ENCODE assay signal across 9 cellular contexts in genomic region chr12:88993655-88994054, GRCh38.
DNase-seq lines count a peak whose midpoint lies in the region; ATAC-seq and TF ChIP-seq lines count a peak whose summit lies in the region.
"Had no signal": no experiment of that assay in that cellular context is flagged by ENCODE, and none has a peak within 500 bp of the region (broad histone marks: within the 10 kb centered on the region; RNA-seq: fewer than 3 reads in every experiment).

No MANE protein-coding gene starts in this region.

- no peak overlapping the region for H3K27ac Mint-ChIP-seq in stimulated activated naive CD8-positive, alpha-beta T cell treated with anti-CD3 and anti-CD28 coated beads, Interleukin-15, amount 100 ng/mL, for 72 hours

- no peaks in the 10 kb centered on the region for H3K9me3 ChIP-seq in gastrocnemius medialis
- H3K9me3 ChIP-seq: BLaER1 had no signal

- H3K4me3 Mint-ChIP-seq in stimulated activated naive CD8-positive, alpha-beta T cell treated with anti-CD3 and anti-CD28 coated beads, Interleukin-15, amount 100 ng/mL, for 72 hours: no peak overlapping the region

- intact Hi-C loops in gastrocnemius medialis (cut with DNase I; ENCODE audit: low total_unique reads): loop anchor here (10.0 kb wide), 3 partner anchors 99 to 879 kb away; partner anchors contain the start of gene KITLG

- DNase-seq in NCI-H2171 treated with DMSO at 0.1 percent for 48 hours (lab: John Stamatoyannopoulos, UW): peak; percentile 29
- no peak for DNase-seq in NCI-H2171 (lab: John Stamatoyannopoulos, UW)
- DNase-seq in LoVo (ENCODE audit: low spot score): peak; percentile 71
- DNase-seq in RWPE1 (ENCODE audit: low spot score): peak; percentile 30
- peak; percentile 75 for DNase-seq in fibroblast of the conjunctiva (ENCODE audit: low read depth)
- no peak for DNase-seq in gastrocnemius medialis
- no peak for DNase-seq in stimulated activated naive CD8-positive, alpha-beta T cell treated with anti-CD3 and anti-CD28 coated beads, Interleukin-15, amount 100 ng/mL, for 72 hours
- no peak for DNase-seq in activated CD4-positive, CD25-positive, alpha-beta regulatory T cell treated with anti-CD3 and anti-CD28 coated beads, Interleukin-2, amount 50 U/mL, for 72 hours

- no peaks in the 10 kb centered on the region for H3K9me3 Mint-ChIP-seq in stimulated activated naive CD8-positive, alpha-beta T cell treated with anti-CD3 and anti-CD28 coated beads, Interleukin-15, amount 100 ng/mL, for 72 hours

- TF ChIP-seq POLR2A in gastrocnemius medialis (IDR thresholded peaks at IDR 0.05): no peak

- H3K4me1 Mint-ChIP-seq in stimulated activated naive CD8-positive, alpha-beta T cell treated with anti-CD3 and anti-CD28 coated beads, Interleukin-15, amount 100 ng/mL, for 72 hours: no peaks in the 10 kb centered on the region

- no peaks in the 10 kb centered on the region for H3K27me3 ChIP-seq in gastrocnemius medialis
- H3K27me3 ChIP-seq: BLaER1 had no signal

- H3K27me3 Mint-ChIP-seq in stimulated activated naive CD8-positive, alpha-beta T cell treated with anti-CD3 and anti-CD28 coated beads, Interleukin-15, amount 100 ng/mL, for 72 hours: peaks cover 24% of the 10 kb centered on the region

- peak; percentile 44 to 60 for ATAC-seq in gastrocnemius medialis
- no peak for ATAC-seq in stimulated activated naive CD8-positive, alpha-beta T cell treated with anti-CD3 and anti-CD28 coated beads, Interleukin-15, amount 100 ng/mL, for 72 hours

- TF ChIP-seq CTCF in RWPE1 (conservative IDR thresholded peaks at IDR 0.05; ENCODE audit: low read depth) (peak; percentile 51), gastrocnemius medialis (IDR thresholded peaks at IDR 0.05 in 4 of 5, conservative IDR thresholded peaks at IDR 0.05 in 1 of 5) (peak in 4 of 5 experiments; percentile 45 to 62 (median 60))

- POLR2A ChIA-PET in RWPE1 (lab: Yijun Ruan, JAX; ENCODE audit: low non-redundant PET): no interaction called here

- H3K27ac ChIP-seq in RWPE1 (no peak overlapping the region), gastrocnemius medialis (no peak overlapping the region)
- H3K27ac ChIP-seq: BLaER1 had no signal

- no peak overlapping the region for H3K4me3 ChIP-seq in gastrocnemius medialis
- H3K4me3 ChIP-seq: BLaER1 had no signal

- in situ Hi-C loops in gastrocnemius medialis (cut with MboI; ENCODE audit: low sequenced_read_pairs in 4 of 4): loop anchor here in 3 of 4 donors (25.0 kb wide), 4 partner anchors 406 to 881 kb away; partner anchors contain the start of genes CEP290 (in 1 of the 3), KITLG (in 1 of the 3) and TMTC3 (in 1 of the 3)

- no peaks in the 10 kb centered on the region for H3K36me3 ChIP-seq in gastrocnemius medialis
- H3K36me3 ChIP-seq: BLaER1 had no signal

- CTCF ChIA-PET in RWPE1 (lab: Yijun Ruan, JAX): interaction anchor here (0.6 to 2.3 kb wide), 12 partner anchors 8 to 882 kb away, joined by 3 to 16 read pairs (median 4); partner anchors contain the start of gene KITLG

- H3K4me1 ChIP-seq in gastrocnemius medialis: no peaks in the 10 kb centered on the region
- H3K4me1 ChIP-seq: BLaER1 had no signal

Comparison
In these comparisons a context has a peak if more than half of its experiments do, and no peak if none do; other contexts are left out.
1. DNase-seq: peak in NCI-H2171 treated with DMSO at 0.1 percent for 48 hours (single experiment), LoVo (single experiment), RWPE1 (single experiment) and fibroblast of the conjunctiva (single experiment); none in NCI-H2171 (single experiment), gastrocnemius medialis (0 of 2), stimulated activated naive CD8-positive, alpha-beta T cell treated with anti-CD3 and anti-CD28 coated beads, Interleukin-15, amount 100 ng/mL, for 72 hours (0 of 2) and activated CD4-positive, CD25-positive, alpha-beta regulatory T cell treated with anti-CD3 and anti-CD28 coated beads, Interleukin-2, amount 50 U/mL, for 72 hours (single experiment).